9 cellular contexts compared by ENCODE assay signal in the genomic region with DNA sequence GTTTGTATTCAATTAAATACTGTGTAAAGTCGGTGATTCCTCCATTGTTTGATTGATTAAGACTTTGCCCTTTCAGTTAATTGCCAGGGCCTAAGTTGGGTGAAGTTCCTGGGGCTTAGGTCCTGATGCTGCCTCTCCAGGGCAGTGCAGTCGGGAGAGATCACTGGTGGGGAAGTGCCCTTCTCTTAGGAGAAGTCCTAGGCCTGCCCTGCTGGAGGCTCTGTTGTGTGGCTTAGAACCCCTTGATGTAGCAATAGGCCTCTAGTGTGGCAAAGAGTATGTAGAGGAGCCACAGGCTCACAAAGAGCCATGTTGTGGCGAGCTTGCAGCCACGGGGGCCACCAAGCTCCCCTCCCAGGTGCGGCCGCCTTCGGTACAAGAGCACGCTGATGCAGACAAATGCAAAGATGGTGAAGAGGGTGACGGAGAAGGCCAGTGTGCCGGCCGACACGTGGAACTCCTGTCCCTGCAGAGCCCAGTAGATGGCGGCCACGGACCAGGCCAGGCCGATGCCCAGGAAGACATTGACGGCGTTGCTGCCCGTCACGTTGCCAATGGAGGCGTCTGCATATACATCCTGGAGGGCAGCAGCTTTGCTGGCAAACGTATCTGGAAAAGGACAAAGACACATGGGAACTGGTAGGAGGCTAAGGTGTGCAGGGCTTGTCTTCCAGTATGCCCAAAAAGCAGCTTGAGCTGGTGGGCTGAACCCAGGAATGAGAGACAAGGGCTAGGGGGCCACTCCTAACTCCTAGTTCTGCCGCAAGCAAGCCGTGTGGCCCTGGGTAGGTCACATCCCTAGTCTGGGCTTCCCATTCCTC.
DNase-seq lines count a peak whose midpoint lies in the region; ATAC-seq and TF ChIP-seq lines count a peak whose summit lies in the region.
"Had no signal": no experiment of that assay in that cellular context is flagged by ENCODE, and none has a peak within 500 bp of the region (broad histone marks: within the 10 kb centered on the region; RNA-seq: fewer than 3 reads in every experiment).

No MANE protein-coding gene starts in this region.

- H3K9ac ChIP-seq in Karpas-422 (ENCODE audit: low read length): no peak overlapping the region; the same call in 1 of the 2 replicates

- intact Hi-C loops in PC-9 (cut with micrococcal nuclease; ENCODE audit: unreplicated experiment): loop anchor here (2.0 kb wide), 1 partner anchor 771 kb away; no protein-coding TSS in a partner anchor

- H3K4me1 Mint-ChIP-seq in mesothelial cell of epicardium: no peaks in the 10 kb centered on the region

- peak; percentile 17 for DNase-seq in DMS53 treated with DMSO at 0.1 percent for 48 hours (lab: John Stamatoyannopoulos, UW; ENCODE audit: unreplicated experiment)
- peak; percentile 81 for DNase-seq in Karpas-422
- peak in 1 of 2 experiments; percentile 54 for DNase-seq in PC-9
- DNase-seq in epithelial cell of esophagus (ENCODE audit: low read depth): peak; percentile 79
- peak; percentile 38 to 71 for DNase-seq in mesothelial cell of epicardium (ENCODE audit: low spot score in 2 of 2, unreplicated experiment in 2 of 2)
- DNase-seq in activated CD4-positive, CD25-positive, alpha-beta regulatory T cell treated with anti-CD3 and anti-CD28 coated beads, Interleukin-2, amount 50 U/mL, for 72 hours: no peak
- DNase-seq in T-helper 9 cell: no peak

- H3K9me2 ChIP-seq in Karpas-422 (replicated peaks; ENCODE audit: insufficient read depth, low read length) (no peaks in the 10 kb centered on the region), PC-9 (ENCODE audit: insufficient read depth) (no peaks in the 10 kb centered on the region)

- H3K9me3 Mint-ChIP-seq in mesothelial cell of epicardium: no peaks in the 10 kb centered on the region

- H3K27me3 ChIP-seq in Karpas-422 (ENCODE audit: low read length) (no peaks in the 10 kb centered on the region), PC-9 (ENCODE audit: insufficient read depth, low read depth) (peaks cover 75% of the 10 kb centered on the region)
- H3K27me3 ChIP-seq: ovary had no signal

- peak overlapping the region; percentile 91; the same call in 1 of the 2 replicates for H2AFZ ChIP-seq in Karpas-422 (ENCODE audit: low read length)
- H2AFZ ChIP-seq in PC-9: no peak overlapping the region

- H3K36me3 ChIP-seq in Karpas-422 (ENCODE audit: insufficient read depth, low read length): no peaks in the 10 kb centered on the region
- no peaks in the 10 kb centered on the region for H3K36me3 ChIP-seq in PC-9 (ENCODE audit: low read depth)
- H3K36me3 ChIP-seq: ovary had no signal

- H3K9me3 ChIP-seq in Karpas-422 (ENCODE audit: low read length) (no peaks in the 10 kb centered on the region), PC-9 (ENCODE audit: insufficient read depth, low read depth) (no peaks in the 10 kb centered on the region)
- H3K9me3 ChIP-seq: ovary had no signal

- H3K27ac ChIP-seq in Karpas-422 (ENCODE audit: low read length) (no peak overlapping the region), PC-9 (no peak overlapping the region)
- H3K27ac ChIP-seq: ovary had no signal

- no peaks in the 10 kb centered on the region for H3K79me2 ChIP-seq in Karpas-422 (ENCODE audit: low read length)
- no peaks in the 10 kb centered on the region for H3K79me2 ChIP-seq in PC-9 (ENCODE audit: low read depth)

- H4K20me1 ChIP-seq in Karpas-422 (ENCODE audit: insufficient read depth, low read depth, low read length) (no peaks in the 10 kb centered on the region), PC-9 (ENCODE audit: insufficient read depth) (no peaks in the 10 kb centered on the region)

- peak overlapping the region; percentile 1 for H3K4me2 ChIP-seq in Karpas-422 (ENCODE audit: low read depth, low read length, poor library complexity, severe bottlenecking)
- no peak overlapping the region for H3K4me2 ChIP-seq in PC-9

- no peak for ATAC-seq in GM18907 (IDR thresholded peaks at IDR 0.05; ENCODE audit: unreplicated experiment)

- peak; percentile 72 for TF ChIP-seq CTCF in PC-9 (conservative IDR thresholded peaks at IDR 0.05)
- TF ChIP-seq CTCF in epithelial cell of esophagus (IDR thresholded peaks at IDR 0.05; ENCODE audit: insufficient read depth, low read depth, low read length, missing control alignments): peak; percentile 79
- TF ChIP-seq CTCF in mesothelial cell of epicardium (IDR thresholded peaks at IDR 0.05; ENCODE audit: unreplicated experiment): peak; percentile 48

- no peak overlapping the region for H3K27ac Mint-ChIP-seq in mesothelial cell of epicardium

- H3K4me3 Mint-ChIP-seq in mesothelial cell of epicardium: no peak overlapping the region

- H3K4me3 ChIP-seq in Karpas-422 (ENCODE audit: low read length) (peak overlapping the region; percentile 20; the same call in 1 of the 2 replicates), PC-9 (no peak overlapping the region), epithelial cell of esophagus (ENCODE audit: low read length) (no peak overlapping the region)
- H3K4me3 ChIP-seq: ovary had no signal

- H3K4me1 ChIP-seq in Karpas-422 (ENCODE audit: low read length) (peaks cover 4% of the 10 kb centered on the region), PC-9 (replicated peaks; ENCODE audit: insufficient read depth) (no peaks in the 10 kb centered on the region)

- POLR2A ChIA-PET in PC-9 (lab: Charles Lee; ENCODE audit: unreplicated experiment): no interaction called here

- CTCF ChIA-PET in PC-9 (lab: Charles Lee): no interaction called here

- H3K36me3 Mint-ChIP-seq in mesothelial cell of epicardium: no peaks in the 10 kb centered on the region

- peaks cover 79% of the 10 kb centered on the region for H3K27me3 Mint-ChIP-seq in mesothelial cell of epicardium (ENCODE audit: low read depth)

- no TSS peak for BruUV-seq in PC-9 (replicated peaks; lab: Mats Ljungman, UMichigan)

- H3F3A ChIP-seq in PC-9 (ENCODE audit: insufficient read depth, low read depth): no peaks in the 10 kb centered on the region

Comparison
In these comparisons a context has a peak if more than half of its experiments do, and no peak if none do; other contexts are left out.
1. DNase-seq: peak in DMS53 treated with DMSO at 0.1 percent for 48 hours (single experiment), Karpas-422 (single experiment), epithelial cell of esophagus (single experiment) and mesothelial cell of epicardium (2 of 2); none in activated CD4-positive, CD25-positive, alpha-beta regulatory T cell treated with anti-CD3 and anti-CD28 coated beads, Interleukin-2, amount 50 U/mL, for 72 hours (single experiment) and T-helper 9 cell (single experiment).
2. Peak in every context shown above with its lines, with median percentiles within 50 percentile points of each other: CTCF ChIP-seq.